Comparison of ENCODE assay signal across 9 cellular contexts in genomic region chr10:72257051-72257892, GRCh38. TPM values are rescaled to one million over a fixed set of nuclear protein-coding genes. Genes with fewer than 3 reads are reported as not detected.
A peak's percentile ranks its signal among the peaks of the same experiment; 100 is the strongest.
DNase-seq lines count a peak whose midpoint lies in the region; ATAC-seq, FAIRE-seq and TF ChIP-seq lines count a peak whose summit lies in the region.
"Had no signal": no experiment of that assay in that cellular context is flagged by ENCODE, and none has a peak within 500 bp of the region (broad histone marks: within the 10 kb centered on the region; RNA-seq: fewer than 3 reads in every experiment).

No MANE protein-coding gene starts in this region.

- TF ChIP-seq POLR2A in A549 (IDR thresholded peaks at IDR 0.05; ENCODE audit: low read length) (no peak), right lobe of liver (IDR thresholded peaks at IDR 0.05) (peak; percentile 34)

- intact Hi-C loops in activated T-helper 1 cell treated with anti-CD3 and anti-CD28 coated beads, Interleukin-12 subunit alpha, Interleukin-12 subunit beta, Interleukin-2, Interleukin-4 antibody, amounts not matched to agents 30 ng/mL and 10 ng/mL and 1 ng/mL, durations not matched to agents 14 hours and 24 hours and 36 hours (cut with micrococcal nuclease): loop anchor here (5.0 kb wide), 1 partner anchor 435 kb away; the partner anchor contains the start of gene MCU
- intact Hi-C loops in right lobe of liver (cut with DNase I): no loop called here

- peaks cover 25% of the 10 kb centered on the region for H3F3A ChIP-seq in GM23338 (replicated peaks; ENCODE audit: low read depth)

- peaks cover 28% of the 10 kb centered on the region for H3K27me3 Mint-ChIP-seq in GM23338 (ENCODE audit: insufficient read depth, low read depth, poor library complexity)
- H3K27me3 Mint-ChIP-seq in activated T-helper 1 cell treated with anti-CD3 and anti-CD28 coated beads, Interleukin-12 subunit alpha, Interleukin-12 subunit beta, Interleukin-2, Interleukin-4 antibody, amounts not matched to agents 30 ng/mL and 10 ng/mL and 1 ng/mL, durations not matched to agents 14 hours and 24 hours and 36 hours (ENCODE audit: insufficient read depth): no peaks in the 10 kb centered on the region

- H4K20me1 ChIP-seq in GM23338 (replicated peaks; ENCODE audit: insufficient read depth): no peaks in the 10 kb centered on the region

- no peaks in the 10 kb centered on the region for H3K9me3 Mint-ChIP-seq in GM23338
- no peaks in the 10 kb centered on the region for H3K9me3 Mint-ChIP-seq in activated T-helper 1 cell treated with anti-CD3 and anti-CD28 coated beads, Interleukin-12 subunit alpha, Interleukin-12 subunit beta, Interleukin-2, Interleukin-4 antibody, amounts not matched to agents 30 ng/mL and 10 ng/mL and 1 ng/mL, durations not matched to agents 14 hours and 24 hours and 36 hours

- H3K27ac ChIP-seq in A549: peak overlapping the region; percentile 99 to 100
- H3K27ac ChIP-seq in GM23338 (ENCODE audit: low read depth): no peak overlapping the region
- no peak overlapping the region for H3K27ac ChIP-seq in right lobe of liver

- H3K4me3 Mint-ChIP-seq in GM23338: no peak overlapping the region; the same call in 2 of the 3 replicates
- peak overlapping the region; percentile 48 for H3K4me3 Mint-ChIP-seq in activated T-helper 1 cell treated with anti-CD3 and anti-CD28 coated beads, Interleukin-12 subunit alpha, Interleukin-12 subunit beta, Interleukin-2, Interleukin-4 antibody, amounts not matched to agents 30 ng/mL and 10 ng/mL and 1 ng/mL, durations not matched to agents 14 hours and 24 hours and 36 hours

- H3K9me3 ChIP-seq in A549 (no peaks in the 10 kb centered on the region), right lobe of liver (no peaks in the 10 kb centered on the region)

- peak in 1 of 2 experiments; percentile 43 for DNase-seq in A549 (ENCODE audit: low read depth in 1 of 2, low spot score in 1 of 2)
- DNase-seq in GM23338 (ENCODE audit: low spot score): no peak
- no peak for DNase-seq in activated T-helper 1 cell treated with anti-CD3 and anti-CD28 coated beads, Interleukin-12 subunit alpha, Interleukin-12 subunit beta, Interleukin-2, Interleukin-4 antibody, amounts not matched to agents 30 ng/mL and 10 ng/mL and 1 ng/mL, durations not matched to agents 14 hours and 24 hours and 36 hours (ENCODE audit: low spot score)
- peak in 1 of 3 donors; percentile 32 for DNase-seq in right lobe of liver
- DNase-seq in HEK293T (ENCODE audit: extremely low spot score): no peak
- DNase-seq in effector CD8-positive, alpha-beta T cell (lab: John Stamatoyannopoulos, UW): no peak
- no peak for DNase-seq in HPDE6-E6E7 (ENCODE audit: extremely low spot score)
- DNase-seq: NCI-H2081 had no signal

- peaks cover 51% of the 10 kb centered on the region for H3K4me1 Mint-ChIP-seq in GM23338
- peaks cover 82% of the 10 kb centered on the region for H3K4me1 Mint-ChIP-seq in activated T-helper 1 cell treated with anti-CD3 and anti-CD28 coated beads, Interleukin-12 subunit alpha, Interleukin-12 subunit beta, Interleukin-2, Interleukin-4 antibody, amounts not matched to agents 30 ng/mL and 10 ng/mL and 1 ng/mL, durations not matched to agents 14 hours and 24 hours and 36 hours (ENCODE audit: low read depth)

- CTCF ChIA-PET in A549 (lab: Yijun Ruan, JAX) (interaction anchor here (0.7 to 2.9 kb wide), 5 partner anchors 10 to 71 kb away, joined by 3 to 11 read pairs (median 6); partner anchors contain the start of gene DDIT4), HEK293T (lab: Yijun Ruan, JAX) (interaction anchor here (0.7 kb wide), 1 partner anchor 184 kb away, joined by 3 read pairs; no protein-coding TSS in a partner anchor)

- 70% methylated on average over 8 of the region's 8 CpGs for WGBS in A549 (ENCODE audit: missing lambda C conversion rate)
- whole genome bisulfite sequencing in right lobe of liver (ENCODE audit: insufficient coverage, low coverage, low lambda C conversion rate, missing lambda C conversion rate): 69% methylated on average over 6 of the region's 8 CpGs

- TF ChIP-seq EP300 in A549 (IDR thresholded peaks at IDR 0.05): no peak

- H2AFZ ChIP-seq in GM23338: peak overlapping the region; percentile 80

- H3K27ac Mint-ChIP-seq in GM23338: no peak overlapping the region; the same call in 1 of the 2 replicates
- H3K27ac Mint-ChIP-seq in activated T-helper 1 cell treated with anti-CD3 and anti-CD28 coated beads, Interleukin-12 subunit alpha, Interleukin-12 subunit beta, Interleukin-2, Interleukin-4 antibody, amounts not matched to agents 30 ng/mL and 10 ng/mL and 1 ng/mL, durations not matched to agents 14 hours and 24 hours and 36 hours: peak overlapping the region; percentile 75

- TF ChIP-seq CTCF in A549 (IDR thresholded peaks at IDR 0.05) (no peak), GM23338 (conservative IDR thresholded peaks at IDR 0.05; ENCODE audit: low read depth in 2 of 2) (no peak), right lobe of liver (IDR thresholded peaks at IDR 0.05) (no peak)

- TF ChIP-seq RAD21 in A549 (conservative IDR thresholded peaks at IDR 0.05 in 1 of 2, IDR thresholded peaks at IDR 0.05 in 1 of 2): no peak

- no peaks in the 10 kb centered on the region for H3K36me3 Mint-ChIP-seq in GM23338 (ENCODE audit: low read depth)
- no peaks in the 10 kb centered on the region for H3K36me3 Mint-ChIP-seq in activated T-helper 1 cell treated with anti-CD3 and anti-CD28 coated beads, Interleukin-12 subunit alpha, Interleukin-12 subunit beta, Interleukin-2, Interleukin-4 antibody, amounts not matched to agents 30 ng/mL and 10 ng/mL and 1 ng/mL, durations not matched to agents 14 hours and 24 hours and 36 hours (ENCODE audit: low read depth)

- no peak overlapping the region for H3K4me2 ChIP-seq in A549
- H3K4me2 ChIP-seq in GM23338: no peak overlapping the region

- no peak for FAIRE-seq in A549 (lab: Jason Lieb, UNC)

- no peaks in the 10 kb centered on the region for H3K9me2 ChIP-seq in GM23338 (ENCODE audit: insufficient read depth)

- H3K4me3 ChIP-seq in A549 (no peak overlapping the region), GM23338 (no peak overlapping the region), right lobe of liver (no peak overlapping the region)

- no peaks in the 10 kb centered on the region for H3K79me2 ChIP-seq in GM23338 (replicated peaks; ENCODE audit: insufficient read depth)

- H3K27me3 ChIP-seq in GM23338 (ENCODE audit: insufficient read depth) (no peaks in the 10 kb centered on the region), right lobe of liver (no peaks in the 10 kb centered on the region)

- H3K36me3 ChIP-seq in GM23338 (ENCODE audit: insufficient read depth): no peaks in the 10 kb centered on the region
- H3K36me3 ChIP-seq in right lobe of liver: no peaks in the 10 kb centered on the region

- POLR2A ChIA-PET in A549 (lab: Yijun Ruan, JAX) (interaction anchor here (1.5 kb wide), 1 partner anchor 16 kb away, joined by 4 read pairs; the partner anchor contains the start of gene DDIT4), HEK293T (lab: Yijun Ruan, JAX) (interaction anchor here (5.5 to 12.3 kb wide), 2 partner anchors 17 to 64 kb away, joined by 32 to 317 read pairs; partner anchors contain the start of gene DDIT4)

- H3K4me1 ChIP-seq in A549 (peaks cover 80% of the 10 kb centered on the region), GM23338 (ENCODE audit: insufficient read depth) (peaks cover 35% of the 10 kb centered on the region), right lobe of liver (peaks cover 0 to 62% (median 18%) of the 10 kb centered on the region in 4 donors)

- no peak for ATAC-seq in A549
- no peak for ATAC-seq in GM23338
- peak in 1 of 4 donors; percentile 0 for ATAC-seq in right lobe of liver
- no peak for ATAC-seq in HG03460 (IDR thresholded peaks at IDR 0.05; ENCODE audit: unreplicated experiment)

TF ChIP-seq in HEK293T, 16 proteins besides CTCF, POLR2A, EP300 and RAD21:
- TF ChIP-seq BHLHE40 (IDR thresholded peaks at IDR 0.05; ENCODE audit: borderline replicate concordance): no peak

RNA-seq across cellular contexts. Expression of gene DDIT4, which starts 16.5 kb away (rescaled TPM):
- 329 and 392 TPM in 2 replicates for polyA plus RNA-seq in A549 (2011; rRNA removed)
- polyA plus RNA-seq in A549 (2012; cell fraction: cytosol; rRNA removed): 189 and 275 TPM in 2 replicates
- polyA plus RNA-seq in A549 (2012; cell fraction: nucleus; rRNA removed): 368 and 387 TPM in 2 replicates
- polyA plus RNA-seq in A549 (2017; fragmentation: RNase III; extraction: RNeasy Plus Mini Kit Qiagen cat#74134 plus additional on column Dnase treatment): 188 to 239 TPM (median 238 TPM) in 3 replicates
- 299 and 339 TPM in 2 replicates for polyA minus RNA-seq in A549 (2011; rRNA and poly(A)+ RNA removed)
- 110 and 136 TPM in 2 replicates for total RNA-seq in GM23338 (2014; rRNA removed; shearing (Covaris generic))
- 108 and 114 TPM in 2 replicates for polyA plus RNA-seq in GM23338 (2016; fragmentation: Nextera tagmentation; extraction: Ambion mirVana)
- 178 and 183 TPM in 2 replicates for total RNA-seq in activated T-helper 1 cell treated with anti-CD3 and anti-CD28 coated beads, Interleukin-12 subunit alpha, Interleukin-12 subunit beta, Interleukin-2, Interleukin-4 antibody, amounts not matched to agents 30 ng/mL and 10 ng/mL and 1 ng/mL, durations not matched to agents 14 hours and 24 hours and 36 hours
- total RNA-seq in right lobe of liver: 100 to 1,000 TPM in 4 of 6 experiments, 10 to 100 TPM in 2; 51.7 to 180 (median 143) TPM

RNA-seq across cellular contexts. Expression of gene ASCC1, which starts 41.2 kb away (rescaled TPM):
- polyA plus RNA-seq in A549 (2011; rRNA removed) (82.3 and 83.7 TPM in 2 replicates), A549 (2017; fragmentation: RNase III; extraction: RNeasy Plus Mini Kit Qiagen cat#74134 plus additional on column Dnase treatment) (56.2 to 58.9 TPM (median 56.5 TPM) in 3 replicates), GM23338 (2016; fragmentation: Nextera tagmentation; extraction: Ambion mirVana) (13.5 and 13.7 TPM in 2 replicates)
- 21.6 and 24.9 TPM in 2 replicates for polyA plus RNA-seq in A549 (2012; cell fraction: cytosol; rRNA removed)
- polyA plus RNA-seq in A549 (2012; cell fraction: nucleus; rRNA removed): 12.2 and 19.1 TPM in 2 replicates
- polyA minus RNA-seq in A549 (2011; rRNA and poly(A)+ RNA removed): 35.9 and 39.6 TPM in 2 replicates
- total RNA-seq in GM23338 (2014; rRNA removed; shearing (Covaris generic)): 30.3 and 37.2 TPM in 2 replicates
- 29.8 and 33.5 TPM in 2 replicates for total RNA-seq in activated T-helper 1 cell treated with anti-CD3 and anti-CD28 coated beads, Interleukin-12 subunit alpha, Interleukin-12 subunit beta, Interleukin-2, Interleukin-4 antibody, amounts not matched to agents 30 ng/mL and 10 ng/mL and 1 ng/mL, durations not matched to agents 14 hours and 24 hours and 36 hours
- 10 to 100 TPM; 12.0 to 26.5 (median 14.5) TPM for total RNA-seq in right lobe of liver

RNA-seq across cellular contexts. Expression of gene ANAPC16, which starts 41.5 kb away (rescaled TPM):
- polyA plus RNA-seq in A549 (2011; rRNA removed) (136 and 165 TPM in 2 replicates), A549 (2017; fragmentation: RNase III; extraction: RNeasy Plus Mini Kit Qiagen cat#74134 plus additional on column Dnase treatment) (75.1 to 86.1 TPM (median 79.8 TPM) in 3 replicates), GM23338 (2016; fragmentation: Nextera tagmentation; extraction: Ambion mirVana) (116 and 126 TPM in 2 replicates)
- polyA plus RNA-seq in A549 (2012; cell fraction: cytosol; rRNA removed): 61.1 and 70.5 TPM in 2 replicates
- 13.7 and 21.8 TPM in 2 replicates for polyA plus RNA-seq in A549 (2012; cell fraction: nucleus; rRNA removed)
- polyA minus RNA-seq in A549 (2011; rRNA and poly(A)+ RNA removed): 36.8 and 46.6 TPM in 2 replicates
- 77.5 and 88.5 TPM in 2 replicates for total RNA-seq in GM23338 (2014; rRNA removed; shearing (Covaris generic))
- 80.0 and 81.6 TPM in 2 replicates for total RNA-seq in activated T-helper 1 cell treated with anti-CD3 and anti-CD28 coated beads, Interleukin-12 subunit alpha, Interleukin-12 subunit beta, Interleukin-2, Interleukin-4 antibody, amounts not matched to agents 30 ng/mL and 10 ng/mL and 1 ng/mL, durations not matched to agents 14 hours and 24 hours and 36 hours
- total RNA-seq in right lobe of liver: 10 to 100 TPM; 38.6 to 79.2 (median 51.3) TPM

Comparison
In these comparisons a context has a peak if more than half of its experiments do, and no peak if none do; other contexts are left out.
1. H3K27ac ChIP-seq: peak in A549 (2 of 2); none in GM23338 (single experiment) and right lobe of liver (0 of 3).